8 cellular contexts compared by ENCODE assay signal in the genomic region with DNA sequence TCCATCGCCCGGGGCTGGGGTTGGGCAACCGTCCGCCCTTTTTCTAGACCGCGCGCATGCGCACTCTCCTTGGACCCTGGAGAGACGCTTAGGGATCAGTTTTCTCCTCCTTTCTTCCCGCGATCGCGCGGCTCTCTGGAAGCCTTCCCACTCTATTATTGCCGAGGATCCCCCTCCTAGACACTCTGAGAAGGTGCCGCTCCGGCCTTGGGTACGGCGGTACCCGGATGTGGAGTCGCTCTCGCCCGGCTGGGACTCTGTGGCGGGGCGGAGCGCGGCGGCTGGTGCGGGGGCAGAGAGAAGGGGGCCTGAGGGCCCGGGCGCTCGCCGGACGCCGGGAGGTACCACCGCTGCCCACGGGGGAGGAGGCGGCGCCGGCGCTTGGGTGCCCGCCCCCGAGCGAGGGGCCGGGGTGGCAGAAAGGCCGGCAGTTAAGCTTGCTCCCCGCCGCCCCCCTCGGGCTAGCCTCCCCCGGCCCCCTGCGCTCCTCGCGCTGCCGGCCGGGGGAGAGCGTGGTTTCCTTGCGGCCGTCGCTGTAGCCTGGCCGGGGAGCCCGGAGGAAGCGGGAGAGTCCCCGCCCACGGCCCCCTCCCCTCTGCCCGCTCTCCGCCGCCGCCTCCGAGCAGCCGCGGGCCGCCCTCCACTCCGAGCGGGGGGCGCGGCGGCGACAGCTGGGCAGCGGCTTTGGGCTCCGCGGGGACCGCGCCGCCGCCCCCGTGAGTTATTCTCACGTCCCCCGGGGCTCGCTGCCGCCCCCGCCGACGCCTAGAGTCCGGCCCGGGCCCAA. TPM values are rescaled to one million over a fixed set of nuclear protein-coding genes. Genes with fewer than 3 reads are reported as not detected.
DNase-seq lines count a peak whose midpoint lies in the region; FAIRE-seq and TF ChIP-seq lines count a peak whose summit lies in the region.

A gene (plus strand): TSS at position 69 of the 787 bp plus-strand sequence. CDS start 792 bp downstream, outside the sequence.

- peaks cover 3% of the 10 kb centered on the region; the same call in 1 of the 2 replicates for H3K9me3 ChIP-seq in HAP-1
- H3K9me3 ChIP-seq in MG63, result peaks cover 15% of the 10 kb centered on the region
- no peaks in the 10 kb centered on the region for H3K9me3 ChIP-seq in iPS DF 6.9 (ENCODE audit: control insufficient read depth, insufficient read depth, low read length)

- intact Hi-C loops in T-helper 1 cell treated with Interleukin-12 subunit alpha and Interleukin-12 subunit beta and Interleukin-4 antibody, amounts not matched to agents 30 ng/mL and 1 ng/mL, for 36 hours (cut with micrococcal nuclease), result loop anchor here (1.0 to 10.0 kb wide), 7 partner anchors 37 to 1191 kb away; a partner anchor contains a TSS

- H3K4me3 Mint-ChIP-seq in brain, result peak within 1 kb of the TSS; percentile 93 to 97 (median 95)

- WGBS in iPS DF 6.9 (ENCODE audit: insufficient coverage, insufficient read length), result no CpG with 5 or more reads among the region's 95 CpGs

- peak; percentile 27 for FAIRE-seq in GM12892 (lab: Jason Lieb, UNC)

- H3K27ac ChIP-seq in iPS DF 6.9 (ENCODE audit: low read length), result no peak within 1 kb of the TSS

- H3K36me3 ChIP-seq in HAP-1 (replicated peaks), result no peaks in the 10 kb centered on the region
- H3K36me3 ChIP-seq in MG63, result 0 out of 2 replicates have a peak, but pooled peaks cover 4% of the 10 kb centered on the region
- no peaks in the 10 kb centered on the region; the same call in 1 of the 2 replicates for H3K36me3 ChIP-seq in iPS DF 6.9 (ENCODE audit: control insufficient read depth, insufficient read depth, low read length)

- H3K4me3 ChIP-seq in HAP-1, result peak within 1 kb of the TSS; percentile 80
- peak within 1 kb of the TSS; percentile 94 for H3K4me3 ChIP-seq in MG63
- H3K4me3 ChIP-seq in iPS DF 6.9 (ENCODE audit: low read length), result peak within 1 kb of the TSS; percentile 94
- H3K4me3 ChIP-seq in skeletal muscle cell (ENCODE audit: low read depth, low read length), result peak within 1 kb of the TSS; percentile 93

- H3K27me3 ChIP-seq in HAP-1 (ENCODE audit: low read depth), result no peaks in the 10 kb centered on the region
- H3K27me3 ChIP-seq in MG63, result no peaks in the 10 kb centered on the region
- H3K27me3 ChIP-seq in iPS DF 6.9 (ENCODE audit: control insufficient read depth, insufficient read depth, low read length), result no peaks in the 10 kb centered on the region

- H3K4me1 Mint-ChIP-seq in brain, result peaks cover 44% of the 10 kb centered on the region

- in situ Hi-C loops in HAP-1 (cut with MboI; ENCODE audit: low sequenced_read_pairs), result loop anchor here (25.0 kb wide), 1 partner anchor 479 kb away; no protein-coding TSS in a partner anchor

- peaks cover 21% of the 10 kb centered on the region for H3K4me1 ChIP-seq in HAP-1
- H3K4me1 ChIP-seq in iPS DF 6.9 (ENCODE audit: control insufficient read depth, insufficient read depth, low read length), result no peaks in the 10 kb centered on the region; the same call in 1 of the 2 replicates

- peaks cover 6% of the 10 kb centered on the region for H3K27me3 Mint-ChIP-seq in brain

- peaks cover 12 to 38% (median 26%) of the 10 kb centered on the region in 5 experiments for H3K9me3 Mint-ChIP-seq in brain

- 0 out of 2 replicates have a peak, but pooled peaks have one; percentile 44 for TF ChIP-seq POLR2A in GM12892 (IDR thresholded peaks at IDR 0.05; ENCODE audit: low read depth, low read length)

- DNase-seq in GM12892 (ENCODE audit: insufficient read length) (peak; percentile 36), HAP-1 (ENCODE audit: low spot score in 2 of 2) (peak in 1 of 2 experiments; percentile 71), MG63 (no peak), iPS DF 6.9 (ENCODE audit: low read depth, low spot score) (peak; percentile 85), skeletal muscle cell (ENCODE audit: low read depth) (peak; percentile 16), COLO829 (ENCODE audit: low spot score) (no peak)

- peak within 1 kb of the TSS; percentile 94 to 99 (median 98) for H3K27ac Mint-ChIP-seq in brain

- peaks cover 42% of the 10 kb centered on the region for H3K36me3 Mint-ChIP-seq in brain

- TF ChIP-seq CTCF in brain (conservative IDR thresholded peaks at IDR 0.05), result no peak

RNA-seq across cellular contexts. Expression of the gene that starts here (rescaled TPM):
- 11.4 TPM for polyA plus RNA-seq in GM12892 (2012; ENCODE audit: missing spikeins)
- total RNA-seq in MG63 (2014; rRNA removed; shearing (Covaris generic); ENCODE audit: low replicate concordance), result 19.9 and 24.8 TPM in 2 replicates
- total RNA-seq in T-helper 1 cell treated with Interleukin-12 subunit alpha and Interleukin-12 subunit beta and Interleukin-4 antibody, amounts not matched to agents 30 ng/mL and 1 ng/mL, for 36 hours, result 23.0 and 26.4 TPM in 2 replicates
- 9.6 TPM for polyA plus RNA-seq in brain (ENCODE audit: insufficient read depth, low read depth, low replicate concordance)

Comparison
In these comparisons a context has a peak if more than half of its experiments do, and no peak if none do; other contexts are left out.
1. DNase-seq: peak in GM12892 (single experiment), iPS DF 6.9 (single experiment) and skeletal muscle cell (single experiment); none in MG63 (single experiment) and COLO829 (single experiment).
2. Peak in every context shown above with its lines, with median percentiles within 50 percentile points of each other: H3K4me3 ChIP-seq.